ENCODE assay signal across 8 cellular contexts in the genomic region with DNA sequence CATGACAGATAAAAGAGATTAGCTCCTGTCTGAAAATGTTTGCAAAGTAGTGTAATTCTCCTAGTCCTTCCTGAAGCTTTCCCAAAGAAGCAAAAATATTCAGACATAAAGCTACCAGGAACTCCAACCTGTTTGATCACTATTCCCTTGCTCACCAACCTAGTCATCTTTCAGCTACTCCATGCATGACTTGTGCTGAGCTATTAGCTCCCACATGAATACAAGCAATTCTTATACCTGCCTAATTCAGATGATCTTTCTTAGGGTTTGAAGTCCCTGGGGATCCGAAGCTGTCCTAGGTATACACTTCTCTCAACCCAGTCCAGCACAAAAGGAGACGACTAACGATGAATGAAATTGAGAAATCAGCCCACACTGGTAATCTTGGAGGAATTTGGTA. TPM values are rescaled to one million over a fixed set of nuclear protein-coding genes. Genes with fewer than 3 reads are reported as not detected.
DNase-seq lines count a peak whose midpoint lies in the region; ATAC-seq, FAIRE-seq and TF ChIP-seq lines count a peak whose summit lies in the region.

No MANE protein-coding gene starts in this region.

- POLR2A ChIA-PET in CD8-positive, alpha-beta T cell (lab: Charles Lee), result interaction anchor here (1.0 to 2.0 kb wide), 5 partner anchors 9 to 360 kb away, joined by 4 to 8 read pairs (median 5); a partner anchor contains a TSS

- H3K4me3 Mint-ChIP-seq in CD8-positive, alpha-beta T cell, result peak overlapping the region; percentile 90
- H3K4me3 Mint-ChIP-seq in memory B cell, result peak overlapping the region; percentile 93

- no peak for TF ChIP-seq CTCF in CD8-positive, alpha-beta T cell (IDR thresholded peaks at IDR 0.05)
- no peak for TF ChIP-seq CTCF in bronchial epithelial cell (IDR thresholded peaks at IDR 0.05; ENCODE audit: insufficient read depth, low read length, severe bottlenecking)
- no peak for TF ChIP-seq CTCF in vagina (IDR thresholded peaks at IDR 0.05)

- CTCF ChIA-PET in CD8-positive, alpha-beta T cell (lab: Charles Lee), result interaction anchor here (1.3 to 3.1 kb wide), 5 partner anchors 24 to 121 kb away, joined by 3 to 14 read pairs (median 8); no protein-coding TSS in a partner anchor

- H3K27me3 Mint-ChIP-seq in CD8-positive, alpha-beta T cell (ENCODE audit: low read depth), result no peaks in the 10 kb centered on the region
- no peaks in the 10 kb centered on the region for H3K27me3 Mint-ChIP-seq in memory B cell

- FAIRE-seq in bronchial epithelial cell (lab: Jason Lieb, UNC), result no peak

- H3K4me1 ChIP-seq in CD8-positive, alpha-beta T cell (ENCODE audit: insufficient read depth, low read length), result peaks cover 6% of the 10 kb centered on the region
- H3K4me1 ChIP-seq in vagina, result peaks cover 7% of the 10 kb centered on the region

- H3K4me1 Mint-ChIP-seq in CD8-positive, alpha-beta T cell (ENCODE audit: low read depth), result peaks cover 21% of the 10 kb centered on the region
- H3K4me1 Mint-ChIP-seq in memory B cell, result peaks cover 8% of the 10 kb centered on the region

- H3K4me3 ChIP-seq in CD8-positive, alpha-beta T cell (ENCODE audit: low read depth, low read length), result no peak overlapping the region
- peak overlapping the region; percentile 66 for H3K4me3 ChIP-seq in MG63
- peak overlapping the region; percentile 68 for H3K4me3 ChIP-seq in bronchial epithelial cell (ENCODE audit: low read depth, low read length)
- H3K4me3 ChIP-seq in vagina, result peak overlapping the region; percentile 50 to 60

- H3K27ac Mint-ChIP-seq in CD8-positive, alpha-beta T cell, result peak overlapping the region; percentile 98
- peak overlapping the region; percentile 94 for H3K27ac Mint-ChIP-seq in memory B cell

- TF ChIP-seq POLR2A in vagina (IDR thresholded peaks at IDR 0.05), result no peak

- H3K36me3 Mint-ChIP-seq in CD8-positive, alpha-beta T cell, result peaks cover 8% of the 10 kb centered on the region
- H3K36me3 Mint-ChIP-seq in memory B cell, result no peaks in the 10 kb centered on the region

- no peak for DNase-seq in CD8-positive, alpha-beta T cell
- DNase-seq in MG63, result no peak
- peak; percentile 89 for DNase-seq in bronchial epithelial cell (ENCODE audit: low read depth)
- DNase-seq in memory B cell (ENCODE audit: low spot score in 2 of 2), result no peak
- DNase-seq in vagina (ENCODE audit: extremely low spot score in 2 of 2), result no peak
- DNase-seq in NCI-H345 treated with DMSO at 0.1 percent for 48 hours (lab: John Stamatoyannopoulos, UW; ENCODE audit: unreplicated experiment), result no peak
- DNase-seq in NCI-H128 (lab: John Stamatoyannopoulos, UW; ENCODE audit: unreplicated experiment), result no peak
- DNase-seq in AML-193 (lab: John Stamatoyannopoulos, UW), result no peak

- H3K27ac ChIP-seq in CD8-positive, alpha-beta T cell (ENCODE audit: low read depth, low read length), result no peak overlapping the region
- peak overlapping the region; percentile 88 for H3K27ac ChIP-seq in vagina

- no peaks in the 10 kb centered on the region for H3K27me3 ChIP-seq in CD8-positive, alpha-beta T cell (ENCODE audit: insufficient read depth, low read length)
- H3K27me3 ChIP-seq in MG63 (no peaks in the 10 kb centered on the region), bronchial epithelial cell (ENCODE audit: control insufficient read depth, insufficient read depth, low read length) (no peaks in the 10 kb centered on the region), vagina (no peaks in the 10 kb centered on the region)

- no peak for ATAC-seq in CD8-positive, alpha-beta T cell
- ATAC-seq in memory B cell (ENCODE audit: low read depth), result no peak

- no peaks in the 10 kb centered on the region for H3K9me3 Mint-ChIP-seq in CD8-positive, alpha-beta T cell
- H3K9me3 Mint-ChIP-seq in memory B cell, result no peaks in the 10 kb centered on the region

- intact Hi-C loops in CD8-positive, alpha-beta T cell (cut with DNase I, micrococcal nuclease), result loop anchor here (1.0 to 10.0 kb wide), 6 partner anchors 99 to 793 kb away; a partner anchor contains a TSS
- intact Hi-C loops in vagina (cut with DNase I), result loop anchor here (10.0 kb wide), 1 partner anchor 336 kb away; no protein-coding TSS in a partner anchor

- H3K9me3 ChIP-seq in CD8-positive, alpha-beta T cell (ENCODE audit: low read length), result no peaks in the 10 kb centered on the region
- H3K9me3 ChIP-seq in MG63 (no peaks in the 10 kb centered on the region), vagina (no peaks in the 10 kb centered on the region)

- no peaks in the 10 kb centered on the region for H3K36me3 ChIP-seq in CD8-positive, alpha-beta T cell (ENCODE audit: insufficient read depth, low read length)
- H3K36me3 ChIP-seq in MG63 (no peaks in the 10 kb centered on the region), bronchial epithelial cell (ENCODE audit: control insufficient read depth, insufficient read depth, low read length) (no peaks in the 10 kb centered on the region), vagina (no peaks in the 10 kb centered on the region)

RNA-seq across cellular contexts. Expression of a gene that starts 0.7 kb away (rescaled TPM):
- total RNA-seq in CD8-positive, alpha-beta T cell, result 1 to 10 TPM; 1.2 to 1.4 TPM
- 4.8 and 6.2 TPM in 2 replicates for total RNA-seq in MG63 (2014; rRNA removed; shearing (Covaris generic); ENCODE audit: low replicate concordance)
- total RNA-seq in bronchial epithelial cell, result 5.8 and 7.2 TPM in 2 replicates
- total RNA-seq in vagina, result 5.6 TPM

RNA-seq across cellular contexts. Expression of a gene that starts 35.7 kb away (rescaled TPM):
- 10 to 100 TPM; 86.6 to 89.2 TPM for total RNA-seq in CD8-positive, alpha-beta T cell
- total RNA-seq in MG63 (2014; rRNA removed; shearing (Covaris generic); ENCODE audit: low replicate concordance), result 50.9 and 68.0 TPM in 2 replicates
- total RNA-seq in bronchial epithelial cell (126 and 131 TPM in 2 replicates), vagina (36.6 TPM)
